In genomic region chr15:68197661-68198437, GRCh38 we compare ENCODE assay signal across 1 cellular context.
TF ChIP-seq lines count a peak whose summit lies in the region.

No MANE protein-coding gene starts in this region.

TF ChIP-seq in endothelial cell of umbilical vein, 7 proteins besides CTCF, POLR2A, EP300 and RAD21:
- no peak for TF ChIP-seq EZH2 (IDR thresholded peaks at IDR 0.05; ENCODE audit: borderline replicate concordance, low read depth, low read length, severe bottlenecking)
- TF ChIP-seq MYC (IDR thresholded peaks at IDR 0.05; ENCODE audit: low read depth, low read length) = no peak
- no peak for TF ChIP-seq POLR2AphosphoS5 (IDR thresholded peaks at IDR 0.05; ENCODE audit: insufficient read depth, low read depth, low read length)
- no peak for TF ChIP-seq JUN (IDR thresholded peaks at IDR 0.05; ENCODE audit: borderline replicate concordance, insufficient read depth, insufficient read length, low read depth)
- TF ChIP-seq FOS (IDR thresholded peaks at IDR 0.05; ENCODE audit: borderline replicate concordance, insufficient read depth, low read length) = no peak
